Comparison of ENCODE assay signal across 8 cellular contexts in the genomic region with DNA sequence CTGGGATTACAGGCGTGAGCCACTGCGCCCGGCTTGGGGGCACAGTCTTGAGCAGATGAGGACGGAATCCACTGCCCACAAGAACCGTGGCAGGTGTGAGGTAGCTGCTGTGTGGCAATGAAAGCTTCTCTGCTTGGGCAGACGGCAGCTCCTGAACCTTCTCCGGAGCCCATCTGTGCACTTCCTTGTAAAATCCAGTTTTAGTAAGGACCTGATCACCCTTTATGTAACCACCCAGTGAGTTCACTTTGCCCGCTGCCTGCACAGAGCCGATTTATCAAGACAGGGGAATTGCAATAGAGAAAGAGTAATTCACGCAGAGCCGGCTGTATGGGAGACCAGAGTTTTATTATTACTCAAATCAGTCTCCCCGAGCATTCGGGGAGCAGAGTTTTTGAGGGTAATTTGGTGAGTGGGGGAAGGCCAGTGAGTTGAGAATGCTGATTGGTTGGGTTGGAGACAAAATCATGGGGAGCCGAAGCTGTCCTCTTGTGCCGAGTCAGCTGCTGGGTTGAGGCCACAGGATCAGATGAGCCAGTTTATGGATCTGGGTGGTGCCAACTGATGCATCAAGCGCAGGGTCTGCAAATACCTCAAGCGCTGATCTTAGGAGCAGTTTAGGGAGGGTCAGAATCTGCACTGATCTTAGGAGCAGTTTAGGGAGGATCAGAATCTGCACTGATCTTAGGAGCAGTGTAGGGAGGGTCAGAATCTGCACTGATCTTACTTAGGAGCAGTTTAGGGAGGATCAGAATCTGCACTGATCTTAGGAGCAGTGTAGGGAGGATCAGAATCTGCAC. TPM values are rescaled to one million over a fixed set of nuclear protein-coding genes. Genes with fewer than 3 reads are reported as not detected.
DNase-seq lines count a peak whose midpoint lies in the region; ATAC-seq, FAIRE-seq and TF ChIP-seq lines count a peak whose summit lies in the region.
"Not testable (repeated sequence)": the region's sequence is repeated elsewhere in the genome, so short reads cannot be mapped to it uniquely, and the experiment has no call there.
"Had no signal": no experiment of that assay in that cellular context is flagged by ENCODE, and none has a peak within 500 bp of the region (broad histone marks: within the 10 kb centered on the region; RNA-seq: fewer than 3 reads in every experiment).

No MANE protein-coding gene starts in this region.

- not testable (repeated sequence) for H3K9me3 ChIP-seq in astrocyte (ENCODE audit: insufficient read depth, low read depth, low read length); endothelial cell of umbilical vein (replicated peaks; ENCODE audit: control insufficient read depth, insufficient read depth, low read length)

- not testable (repeated sequence) for H3K9me3 Mint-ChIP-seq in astrocyte (ENCODE audit: unreplicated experiment)

- peak; percentile 50 for FAIRE-seq in H54 (lab: Jason Lieb, UNC)
- peak; percentile 67 for FAIRE-seq in astrocyte (lab: Jason Lieb, UNC)
- FAIRE-seq in endothelial cell of umbilical vein (lab: Jason Lieb, UNC) = peak; percentile 52
- peak; percentile 98 for FAIRE-seq in urothelium cell line (lab: Jason Lieb, UNC)

- not testable (repeated sequence) for H4K20me1 ChIP-seq in astrocyte (ENCODE audit: insufficient read depth, low read length); endothelial cell of umbilical vein (replicated peaks; ENCODE audit: control insufficient read depth, extremely low read depth, insufficient read depth, low read length)

- dilution Hi-C loops in endothelial cell of umbilical vein (cut with MboI; ENCODE audit: extremely low pct_ligation_motif_present, low sequenced_read_pairs) = not testable (repeated sequence)

- H3K27me3 ChIP-seq in astrocyte (ENCODE audit: insufficient read depth, low read length) (peaks cover 26% of the 10 kb centered on the region), endothelial cell of umbilical vein (ENCODE audit: control insufficient read depth in 2 of 2, insufficient read depth in 2 of 2, low read length in 2 of 2) (peaks cover 23 to 24% of the 10 kb centered on the region in 2 experiments)

- H3K36me3 ChIP-seq in astrocyte (ENCODE audit: insufficient read depth, low read length); endothelial cell of umbilical vein (ENCODE audit: control insufficient read depth in 2 of 2, extremely low read depth in 1 of 2, insufficient read depth in 2 of 2, low read length in 2 of 2): not testable (repeated sequence)

- POLR2A ChIA-PET in endothelial cell of umbilical vein (lab: Charles Lee) = interaction anchor here (0.6 kb wide), 1 partner anchor 31 kb away, joined by 4 read pairs; no protein-coding TSS in a partner anchor

- not testable (repeated sequence) for ATAC-seq in sciatic nerve

- not testable (repeated sequence) for H3K27ac Mint-ChIP-seq in astrocyte (ENCODE audit: unreplicated experiment)

- H3K36me3 Mint-ChIP-seq in astrocyte (ENCODE audit: low read depth, unreplicated experiment) = not testable (repeated sequence)

- not testable (repeated sequence) for H3K4me2 ChIP-seq in astrocyte (ENCODE audit: low read length); endothelial cell of umbilical vein (ENCODE audit: insufficient read depth, low read length)

- not testable (repeated sequence) for H3K4me3 ChIP-seq in astrocyte (ENCODE audit: insufficient read depth, low read depth, low read length); endothelial cell of umbilical vein (replicated peaks in 1 of 3; ENCODE audit: insufficient read depth in 1 of 3, low read depth in 1 of 3, low read length in 3 of 3)

- TF ChIP-seq POLR2A in H54 (IDR thresholded peaks at IDR 0.05; ENCODE audit: low read depth, low read length); endothelial cell of umbilical vein (IDR thresholded peaks at IDR 0.05; ENCODE audit: low read depth, low read length): not testable (repeated sequence)

- intact Hi-C loops in endothelial cell of umbilical vein (cut with micrococcal nuclease) = loop anchor here (5.0 kb wide), 1 partner anchor 49 kb away; no protein-coding TSS in a partner anchor
- intact Hi-C loops in sciatic nerve (cut with DNase I) = not testable (repeated sequence)

- not testable (repeated sequence) for H3K4me1 ChIP-seq in astrocyte (ENCODE audit: insufficient read depth, low read length)
- peaks cover 14% of the 10 kb centered on the region for H3K4me1 ChIP-seq in endothelial cell of umbilical vein (ENCODE audit: control insufficient read depth, extremely low read depth, insufficient read depth, low read length)

- not testable (repeated sequence) for H2AFZ ChIP-seq in astrocyte (ENCODE audit: low read depth, low read length); endothelial cell of umbilical vein (ENCODE audit: low read depth, low read length)

- H3K9ac ChIP-seq in astrocyte (ENCODE audit: low read length); endothelial cell of umbilical vein (replicated peaks; ENCODE audit: extremely low read depth, insufficient read depth, low read length): not testable (repeated sequence)

- TF ChIP-seq CTCF in astrocyte (IDR thresholded peaks at IDR 0.05; ENCODE audit: insufficient read depth, low read depth, low read length); endothelial cell of umbilical vein (IDR thresholded peaks at IDR 0.05; ENCODE audit: extremely low read depth in 1 of 2, insufficient read depth in 1 of 2, low read depth in 1 of 2, low read length in 2 of 2): not testable (repeated sequence)

- CTCF ChIA-PET in endothelial cell of umbilical vein (lab: Charles Lee) = interaction anchor here (2.6 to 5.2 kb wide), 5 partner anchors 11 to 29 kb away, joined by 10 to 64 read pairs (median 22); a partner anchor contains a TSS

- DNase-seq in G401 (ENCODE audit: low spot score) (peak; percentile 64), sciatic nerve (ENCODE audit: low spot score) (peak; percentile 17)
- not testable (repeated sequence) for DNase-seq in H54 (ENCODE audit: insufficient read length, low spot score); astrocyte (ENCODE audit: low read depth); endothelial cell of umbilical vein (ENCODE audit: low read depth, low spot score); urothelium cell line (ENCODE audit: low spot score)

- not testable (repeated sequence) for BruUV-seq in endothelial cell of umbilical vein (replicated peaks; lab: Mats Ljungman, UMichigan)

- not testable (repeated sequence) for H3K79me2 ChIP-seq in astrocyte (ENCODE audit: insufficient read depth, low read length); endothelial cell of umbilical vein (ENCODE audit: control insufficient read depth, insufficient read depth, low read length)

- H3K4me1 Mint-ChIP-seq in astrocyte (ENCODE audit: low read depth, unreplicated experiment) = not testable (repeated sequence)

- H3K9me1 ChIP-seq in endothelial cell of umbilical vein (replicated peaks; ENCODE audit: control insufficient read depth, extremely low read depth, insufficient read depth, low read length) = not testable (repeated sequence)

- not testable (repeated sequence) for H3K27ac ChIP-seq in astrocyte (ENCODE audit: low read depth, low read length); endothelial cell of umbilical vein (ENCODE audit: insufficient read depth, low read depth, low read length)

- H3K4me3 Mint-ChIP-seq in astrocyte (ENCODE audit: unreplicated experiment) = not testable (repeated sequence)

- in situ Hi-C loops in G401 (cut with HindIII; ENCODE audit: low sequenced_read_pairs) = not testable (repeated sequence)

- peaks cover 13% of the 10 kb centered on the region for H3K27me3 Mint-ChIP-seq in astrocyte (ENCODE audit: low read depth, unreplicated experiment)

RNA-seq across cellular contexts. Expression of a gene that starts 15.3 kb away (rescaled TPM):
- 19.4 and 24.1 TPM in 2 replicates for total RNA-seq in G401 (2014; rRNA removed; shearing (Covaris generic))
- total RNA-seq in astrocyte (25.5 and 34.7 TPM in 2 replicates), endothelial cell of umbilical vein (19.3 and 22.3 TPM in 2 replicates), sciatic nerve (38.1 TPM)
- 33.6 and 47.7 TPM in 2 replicates for polyA plus RNA-seq in endothelial cell of umbilical vein
- polyA plus RNA-seq in endothelial cell of umbilical vein (2011; cell fraction: cytosol; rRNA removed) = 10.9 and 16.5 TPM in 2 replicates
- polyA plus RNA-seq in endothelial cell of umbilical vein (2011; cell fraction: nucleus; rRNA removed) = 63.1 and 81.2 TPM in 2 replicates
- polyA plus RNA-seq in endothelial cell of umbilical vein (2012) = 17.5 and 28.3 TPM in 2 replicates
- polyA minus RNA-seq in endothelial cell of umbilical vein = 6.4 and 8.9 TPM in 2 replicates
- 3.2 TPM for polyA minus RNA-seq in endothelial cell of umbilical vein (2011; cell fraction: cytosol; rRNA and poly(A)+ RNA removed)
- polyA minus RNA-seq in endothelial cell of umbilical vein (2011; cell fraction: nucleus; rRNA and poly(A)+ RNA removed) = 7.6 and 14.0 TPM in 2 replicates

RNA-seq across cellular contexts. Expression of a gene that starts 29.4 kb away (rescaled TPM):
- total RNA-seq in G401 (2014; rRNA removed; shearing (Covaris generic)) = 3.6 and 5.0 TPM in 2 replicates
- 10.1 and 10.6 TPM in 2 replicates for total RNA-seq in astrocyte
- total RNA-seq in endothelial cell of umbilical vein = 137 and 158 TPM in 2 replicates
- polyA plus RNA-seq in endothelial cell of umbilical vein = 26.1 and 29.7 TPM in 2 replicates
- polyA plus RNA-seq in endothelial cell of umbilical vein (2011; cell fraction: cytosol; rRNA removed) = 11.8 and 19.1 TPM in 2 replicates
- polyA plus RNA-seq in endothelial cell of umbilical vein (2011; cell fraction: nucleus; rRNA removed) = 180 and 181 TPM in 2 replicates
- 37.4 and 44.9 TPM in 2 replicates for polyA plus RNA-seq in endothelial cell of umbilical vein (2012)
- 21.8 and 32.5 TPM in 2 replicates for polyA minus RNA-seq in endothelial cell of umbilical vein
- polyA minus RNA-seq in endothelial cell of umbilical vein (2011; cell fraction: cytosol; rRNA and poly(A)+ RNA removed) = not detected
- 55.9 and 115 TPM in 2 replicates for polyA minus RNA-seq in endothelial cell of umbilical vein (2011; cell fraction: nucleus; rRNA and poly(A)+ RNA removed)
- 56.6 TPM for total RNA-seq in sciatic nerve
- total RNA-seq: CD4-positive, alpha-beta memory T cell had no signal
- polyA plus RNA-seq: CD4-positive, alpha-beta memory T cell had no signal

RNA-seq across cellular contexts. Expression of a gene that starts 42.6 kb away (rescaled TPM):
- 28.3 and 39.8 TPM in 2 replicates for total RNA-seq in G401 (2014; rRNA removed; shearing (Covaris generic))
- total RNA-seq in astrocyte = 4.7 and 5.9 TPM in 2 replicates
- total RNA-seq in endothelial cell of umbilical vein = 0.31 and 0.37 TPM in 2 replicates
- 0.18 and 0.21 TPM in 2 replicates for polyA plus RNA-seq in endothelial cell of umbilical vein
- polyA plus RNA-seq in endothelial cell of umbilical vein (2011; cell fraction: cytosol; rRNA removed) = 0.06 and 0.13 TPM in 2 replicates
- polyA plus RNA-seq in endothelial cell of umbilical vein (2011; cell fraction: nucleus; rRNA removed) = 0.09 and 0.11 TPM in 2 replicates
- polyA plus RNA-seq in endothelial cell of umbilical vein (2012) = 0.15 TPM in 2 replicates
- 0.06 TPM in 1 of 2 replicates, not detected in the other for polyA minus RNA-seq in endothelial cell of umbilical vein
- not detected for polyA minus RNA-seq in endothelial cell of umbilical vein (2011; cell fraction: cytosol; rRNA and poly(A)+ RNA removed)
- polyA minus RNA-seq in endothelial cell of umbilical vein (2011; cell fraction: nucleus; rRNA and poly(A)+ RNA removed) = 0.10 TPM in 1 of 2 replicates, not detected in the other
- total RNA-seq in sciatic nerve = 2.4 TPM
- total RNA-seq: GM23248 had no signal
- polyA plus RNA-seq: CD4-positive, alpha-beta memory T cell had no signal
